15 cellular contexts compared by ENCODE assay signal in genomic region chr7:1234049-1234691, GRCh38. TPM values are rescaled to one million over a fixed set of nuclear protein-coding genes. Genes with fewer than 3 reads are reported as not detected.
DNase-seq lines count a peak whose midpoint lies in the region; ATAC-seq, FAIRE-seq and TF ChIP-seq lines count a peak whose summit lies in the region.
"Had no signal": no experiment of that assay in that cellular context is flagged by ENCODE, and none has a peak within 500 bp of the region (broad histone marks: within the 10 kb centered on the region; RNA-seq: fewer than 3 reads in every experiment).

No MANE protein-coding gene starts in this region.

- no peaks in the 10 kb centered on the region for H3K9me2 ChIP-seq in GM23338 (ENCODE audit: insufficient read depth)

- no peak for FAIRE-seq in astrocyte (lab: Jason Lieb, UNC)
- FAIRE-seq: TTC549 had no signal

- peak overlapping the region in 6 of 8 donors; percentile 36 to 74 (median 52) for H3K4me3 Mint-ChIP-seq in CD4-positive, alpha-beta memory T cell
- H3K4me3 Mint-ChIP-seq in GM23338: peak overlapping the region; percentile 40
- no peak overlapping the region for H3K4me3 Mint-ChIP-seq in astrocyte (ENCODE audit: unreplicated experiment)
- peak overlapping the region; percentile 78 for H3K4me3 Mint-ChIP-seq in natural killer cell
- H3K4me3 Mint-ChIP-seq: activated naive CD4-positive, alpha-beta T cell treated with anti-CD3 and anti-CD28 coated beads for 36 hours had no signal

- H3K9me3 Mint-ChIP-seq in CD4-positive, alpha-beta memory T cell: peaks cover 0 to 31% (median 0%) of the 10 kb centered on the region in 8 donors
- H3K9me3 Mint-ChIP-seq in GM23338: peaks cover 5% of the 10 kb centered on the region
- peaks cover 31% of the 10 kb centered on the region for H3K9me3 Mint-ChIP-seq in astrocyte (ENCODE audit: unreplicated experiment)
- no peaks in the 10 kb centered on the region for H3K9me3 Mint-ChIP-seq in natural killer cell
- H3K9me3 Mint-ChIP-seq: activated naive CD4-positive, alpha-beta T cell treated with anti-CD3 and anti-CD28 coated beads for 36 hours had no signal

- CTCF ChIA-PET in CD4-positive, alpha-beta memory T cell (lab: Charles Lee; ENCODE audit: partially characterized antibody): no interaction called here

- TF ChIP-seq EP300 in esophagus muscularis mucosa (IDR thresholded peaks at IDR 0.05): no peak

- no peaks in the 10 kb centered on the region for H3K36me3 Mint-ChIP-seq in CD4-positive, alpha-beta memory T cell
- H3K36me3 Mint-ChIP-seq in GM23338 (ENCODE audit: low read depth) (peaks cover 3% of the 10 kb centered on the region; the same call in 1 of the 3 replicates), astrocyte (ENCODE audit: low read depth, unreplicated experiment) (peaks cover 7% of the 10 kb centered on the region), natural killer cell (no peaks in the 10 kb centered on the region)

- H4K20me1 ChIP-seq in GM23338 (replicated peaks; ENCODE audit: insufficient read depth) (peaks cover 13% of the 10 kb centered on the region; the same call in 1 of the 2 replicates), astrocyte (ENCODE audit: insufficient read depth, low read length) (peaks cover 10% of the 10 kb centered on the region)

- intact Hi-C loops in CD4-positive, alpha-beta memory T cell (cut with micrococcal nuclease): no loop called here
- intact Hi-C loops in natural killer cell (cut with micrococcal nuclease): no loop called here
- intact Hi-C loops in esophagus muscularis mucosa (cut with DNase I): no loop called here

- H3K27ac Mint-ChIP-seq in CD4-positive, alpha-beta memory T cell: peak overlapping the region in 4 of 7 donors; percentile 60 to 91 (median 75)
- H3K27ac Mint-ChIP-seq in GM23338 (no peak overlapping the region), astrocyte (ENCODE audit: unreplicated experiment) (peak overlapping the region; percentile 91), natural killer cell (peak overlapping the region; percentile 29 to 52)

- POLR2A ChIA-PET in CD4-positive, alpha-beta memory T cell (lab: Charles Lee; ENCODE audit: partially characterized antibody): no interaction called here

- H2AFZ ChIP-seq in GM23338 (no peak overlapping the region), astrocyte (ENCODE audit: low read depth, low read length) (no peak overlapping the region)

- peaks cover 27% of the 10 kb centered on the region for H3F3A ChIP-seq in GM23338 (replicated peaks; ENCODE audit: low read depth)

- H3K4me2 ChIP-seq in GM23338 (peak overlapping the region; percentile 80), astrocyte (ENCODE audit: low read length) (no peak overlapping the region)
- H3K4me2 ChIP-seq: BLaER1 had no signal

- peaks cover 14 to 32% (median 20%) of the 10 kb centered on the region in 4 donors for H3K4me1 Mint-ChIP-seq in CD4-positive, alpha-beta memory T cell
- H3K4me1 Mint-ChIP-seq in GM23338: peaks cover 36% of the 10 kb centered on the region
- no peaks in the 10 kb centered on the region for H3K4me1 Mint-ChIP-seq in astrocyte (ENCODE audit: low read depth, unreplicated experiment)
- peaks cover 19 to 24% of the 10 kb centered on the region in 2 donors for H3K4me1 Mint-ChIP-seq in natural killer cell

- no peak for TF ChIP-seq CTCF in GM23338 (conservative IDR thresholded peaks at IDR 0.05; ENCODE audit: low read depth in 2 of 2)
- TF ChIP-seq CTCF in astrocyte (IDR thresholded peaks at IDR 0.05; ENCODE audit: insufficient read depth, low read depth, low read length): no peak
- no peak for TF ChIP-seq CTCF in natural killer cell (IDR thresholded peaks at IDR 0.05)
- TF ChIP-seq CTCF in esophagus muscularis mucosa (IDR thresholded peaks at IDR 0.05): no peak

- no peak for DNase-seq in CD4-positive, alpha-beta memory T cell
- DNase-seq in GM23338 (ENCODE audit: low spot score) (peak; percentile 25), astrocyte (ENCODE audit: low read depth) (no peak), natural killer cell (no peak), NCI-H1105 treated with DMSO at 0.1 percent for 48 hours (lab: John Stamatoyannopoulos, UW) (no peak), esophagus muscularis mucosa (ENCODE audit: extremely low spot score) (no peak)
- DNase-seq: activated naive CD4-positive, alpha-beta T cell treated with anti-CD3 and anti-CD28 coated beads for 36 hours; Karpas-422; left ventricle myocardium inferior; testis had no signal

- ATAC-seq in GM23338 (no peak), natural killer cell (no peak), GM21825 (IDR thresholded peaks at IDR 0.05; ENCODE audit: unreplicated experiment) (no peak)

- peaks cover 48% of the 10 kb centered on the region for H3K27me3 ChIP-seq in CD4-positive, alpha-beta memory T cell (ENCODE audit: insufficient read depth, low read length)
- H3K27me3 ChIP-seq in GM23338 (ENCODE audit: insufficient read depth) (peaks cover 88% of the 10 kb centered on the region), astrocyte (ENCODE audit: insufficient read depth, low read length) (peaks cover 63% of the 10 kb centered on the region), esophagus muscularis mucosa (peaks cover 22 to 98% (median 86%) of the 10 kb centered on the region in 4 donors)
- H3K27me3 ChIP-seq: testis had no signal

- no peak overlapping the region for H3K9ac ChIP-seq in astrocyte (ENCODE audit: low read length)
- H3K9ac ChIP-seq: BLaER1 had no signal

- H3K4me1 ChIP-seq in CD4-positive, alpha-beta memory T cell (ENCODE audit: insufficient read depth, low read length): peaks cover 19% of the 10 kb centered on the region
- peaks cover 46% of the 10 kb centered on the region for H3K4me1 ChIP-seq in GM23338 (ENCODE audit: insufficient read depth)
- H3K4me1 ChIP-seq in astrocyte (ENCODE audit: insufficient read depth, low read length): no peaks in the 10 kb centered on the region
- H3K4me1 ChIP-seq in esophagus muscularis mucosa: peaks cover 8 to 77% (median 61%) of the 10 kb centered on the region in 4 donors
- H3K4me1 ChIP-seq: BLaER1, testis had no signal

- WGBS in esophagus muscularis mucosa: 9% methylated on average over 19 of the region's 23 CpGs

- TF ChIP-seq POLR2A in esophagus muscularis mucosa (IDR thresholded peaks at IDR 0.05; ENCODE audit: low read depth): no peak

- H3K27ac ChIP-seq in CD4-positive, alpha-beta memory T cell (ENCODE audit: low read depth, low read length): no peak overlapping the region
- H3K27ac ChIP-seq in GM23338 (ENCODE audit: low read depth): no peak overlapping the region
- H3K27ac ChIP-seq in astrocyte (ENCODE audit: low read depth, low read length): no peak overlapping the region
- no peak overlapping the region for H3K27ac ChIP-seq in esophagus muscularis mucosa (replicated peaks in 1 of 4)
- H3K27ac ChIP-seq: BLaER1, left ventricle myocardium inferior, testis had no signal

- H3K79me2 ChIP-seq in GM23338 (replicated peaks; ENCODE audit: insufficient read depth) (no peaks in the 10 kb centered on the region), astrocyte (ENCODE audit: insufficient read depth, low read length) (no peaks in the 10 kb centered on the region)

- H3K36me3 ChIP-seq in CD4-positive, alpha-beta memory T cell (ENCODE audit: insufficient read depth, low read length): no peaks in the 10 kb centered on the region
- H3K36me3 ChIP-seq in GM23338 (ENCODE audit: insufficient read depth) (no peaks in the 10 kb centered on the region), astrocyte (ENCODE audit: insufficient read depth, low read length) (no peaks in the 10 kb centered on the region), esophagus muscularis mucosa (no peaks in the 10 kb centered on the region)
- H3K36me3 ChIP-seq: BLaER1, left ventricle myocardium inferior had no signal

- H3K27me3 Mint-ChIP-seq in CD4-positive, alpha-beta memory T cell: peaks cover 33 to 36% of the 10 kb centered on the region in 2 donors
- peaks cover 77% of the 10 kb centered on the region for H3K27me3 Mint-ChIP-seq in GM23338 (ENCODE audit: insufficient read depth, low read depth, poor library complexity)
- H3K27me3 Mint-ChIP-seq in astrocyte (ENCODE audit: low read depth, unreplicated experiment): peaks cover 41% of the 10 kb centered on the region
- peaks cover 34 to 40% of the 10 kb centered on the region in 2 donors for H3K27me3 Mint-ChIP-seq in natural killer cell (ENCODE audit: low read depth in 2 of 2)

- H3K9me3 ChIP-seq in CD4-positive, alpha-beta memory T cell (ENCODE audit: control insufficient read depth in 1 of 2, low read length in 2 of 2): no peaks in the 10 kb centered on the region
- peaks cover 7% of the 10 kb centered on the region for H3K9me3 ChIP-seq in astrocyte (ENCODE audit: insufficient read depth, low read depth, low read length)
- H3K9me3 ChIP-seq in esophagus muscularis mucosa: no peaks in the 10 kb centered on the region
- H3K9me3 ChIP-seq: BLaER1, left ventricle myocardium inferior, testis had no signal

- H3K4me3 ChIP-seq in CD4-positive, alpha-beta memory T cell (ENCODE audit: low read length in 2 of 2): no peak overlapping the region
- H3K4me3 ChIP-seq in GM23338 (peak overlapping the region; percentile 49), astrocyte (ENCODE audit: insufficient read depth, low read depth, low read length) (no peak overlapping the region), esophagus muscularis mucosa (no peak overlapping the region)
- H3K4me3 ChIP-seq: BLaER1, left ventricle myocardium inferior, testis had no signal

TF ChIP-seq in GM23338, 12 proteins besides CTCF, POLR2A, EP300 and RAD21 (continues in another document):
- TF ChIP-seq EZH2 (IDR thresholded peaks at IDR 0.05; ENCODE audit: low read depth, unreplicated experiment) (peak; percentile 91), ZNF114 (CRISPR knock-in tag; IDR thresholded peaks at IDR 0.05) (no peak)

RNA-seq across cellular contexts. Expression of gene UNCX, which starts 1.5 kb away (rescaled TPM):
- total RNA-seq in CD4-positive, alpha-beta memory T cell: not detected
- polyA plus RNA-seq in CD4-positive, alpha-beta memory T cell: not detected
- not detected in 2 replicates for total RNA-seq in GM23338 (2014; rRNA removed; shearing (Covaris generic))
- not detected in 2 replicates for polyA plus RNA-seq in GM23338 (2016; fragmentation: Nextera tagmentation; extraction: Ambion mirVana)
- total RNA-seq in astrocyte: not detected in 2 replicates
- total RNA-seq in natural killer cell: not detected
- not detected for total RNA-seq in esophagus muscularis mucosa
- total RNA-seq: activated CD8-positive, alpha-beta memory T cell treated with anti-CD3 and anti-CD28 coated beads for 36 hours; activated naive CD4-positive, alpha-beta T cell treated with anti-CD3 and anti-CD28 coated beads for 36 hours; fibroblast of villous mesenchyme; left ventricle myocardium inferior had no signal
